ENCODE assay signal across 1 cellular context in the genomic region with DNA sequence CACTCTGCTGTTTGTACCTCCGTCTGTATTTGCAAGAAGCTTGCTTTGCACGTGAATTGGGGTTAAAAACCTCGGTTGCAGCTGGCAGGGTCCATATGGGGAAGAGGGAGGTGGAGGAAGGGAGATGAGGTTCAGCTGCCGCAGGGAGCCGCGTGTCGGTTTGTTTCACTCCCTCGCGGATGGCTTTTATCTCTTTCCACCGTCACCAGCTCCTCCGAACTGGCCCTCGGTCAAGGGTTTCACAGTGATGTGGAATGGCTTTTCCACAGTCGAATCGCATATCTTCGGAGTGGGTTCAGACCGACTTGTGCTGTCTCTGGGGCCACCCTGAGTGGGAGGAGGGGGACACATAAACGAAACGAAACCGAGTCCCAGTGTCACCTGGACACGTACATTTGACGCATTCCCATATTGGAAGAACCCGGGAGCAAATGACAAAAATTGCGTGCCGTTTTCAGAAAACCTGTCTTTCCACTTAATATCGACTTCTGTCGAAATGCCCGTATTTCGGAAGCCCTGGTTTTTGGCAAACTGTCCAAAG.
TF ChIP-seq lines count a peak whose summit lies in the region.

No MANE protein-coding gene starts in this region.

TF ChIP-seq in HEK293, 187 proteins besides CTCF, POLR2A, EP300 and RAD21 (continued from another document):
- TF ChIP-seq, protein P1, sequence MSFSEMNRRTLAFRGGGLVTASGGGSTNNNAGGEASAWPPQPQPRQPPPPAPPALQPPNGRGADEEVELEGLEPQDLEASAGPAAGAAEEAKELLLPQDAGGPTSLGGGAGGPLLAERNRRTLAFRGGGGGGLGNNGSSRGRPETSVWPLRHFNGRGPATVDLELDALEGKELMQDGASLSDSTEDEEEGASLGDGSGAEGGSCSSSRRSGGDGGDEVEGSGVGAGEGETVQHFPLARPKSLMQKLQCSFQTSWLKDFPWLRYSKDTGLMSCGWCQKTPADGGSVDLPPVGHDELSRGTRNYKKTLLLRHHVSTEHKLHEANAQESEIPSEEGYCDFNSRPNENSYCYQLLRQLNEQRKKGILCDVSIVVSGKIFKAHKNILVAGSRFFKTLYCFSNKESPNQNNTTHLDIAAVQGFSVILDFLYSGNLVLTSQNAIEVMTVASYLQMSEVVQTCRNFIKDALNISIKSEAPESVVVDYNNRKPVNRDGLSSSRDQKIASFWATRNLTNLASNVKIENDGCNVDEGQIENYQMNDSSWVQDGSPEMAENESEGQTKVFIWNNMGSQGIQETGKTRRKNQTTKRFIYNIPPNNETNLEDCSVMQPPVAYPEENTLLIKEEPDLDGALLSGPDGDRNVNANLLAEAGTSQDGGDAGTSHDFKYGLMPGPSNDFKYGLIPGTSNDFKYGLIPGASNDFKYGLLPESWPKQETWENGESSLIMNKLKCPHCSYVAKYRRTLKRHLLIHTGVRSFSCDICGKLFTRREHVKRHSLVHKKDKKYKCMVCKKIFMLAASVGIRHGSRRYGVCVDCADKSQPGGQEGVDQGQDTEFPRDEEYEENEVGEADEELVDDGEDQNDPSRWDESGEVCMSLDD (tag by site-specific recombination; IDR thresholded peaks at IDR 0.05): 0 out of 2 replicates have a peak, but pooled peaks have one; percentile 16
- TF ChIP-seq, protein P2, sequence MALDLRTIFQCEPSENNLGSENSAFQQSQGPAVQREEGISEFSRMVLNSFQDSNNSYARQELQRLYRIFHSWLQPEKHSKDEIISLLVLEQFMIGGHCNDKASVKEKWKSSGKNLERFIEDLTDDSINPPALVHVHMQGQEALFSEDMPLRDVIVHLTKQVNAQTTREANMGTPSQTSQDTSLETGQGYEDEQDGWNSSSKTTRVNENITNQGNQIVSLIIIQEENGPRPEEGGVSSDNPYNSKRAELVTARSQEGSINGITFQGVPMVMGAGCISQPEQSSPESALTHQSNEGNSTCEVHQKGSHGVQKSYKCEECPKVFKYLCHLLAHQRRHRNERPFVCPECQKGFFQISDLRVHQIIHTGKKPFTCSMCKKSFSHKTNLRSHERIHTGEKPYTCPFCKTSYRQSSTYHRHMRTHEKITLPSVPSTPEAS (tag by site-specific recombination; IDR thresholded peaks at IDR 0.05): no peak
- TF ChIP-seq ZNF561 (tag by site-specific recombination; IDR thresholded peaks at IDR 0.05; ENCODE audit: borderline replicate concordance): no peak
- TF ChIP-seq ZNF335 (tag by site-specific recombination; conservative IDR thresholded peaks at IDR 0.05): peak; percentile 35; the same call in 1 of the 2 replicates
- TF ChIP-seq, protein P3, sequence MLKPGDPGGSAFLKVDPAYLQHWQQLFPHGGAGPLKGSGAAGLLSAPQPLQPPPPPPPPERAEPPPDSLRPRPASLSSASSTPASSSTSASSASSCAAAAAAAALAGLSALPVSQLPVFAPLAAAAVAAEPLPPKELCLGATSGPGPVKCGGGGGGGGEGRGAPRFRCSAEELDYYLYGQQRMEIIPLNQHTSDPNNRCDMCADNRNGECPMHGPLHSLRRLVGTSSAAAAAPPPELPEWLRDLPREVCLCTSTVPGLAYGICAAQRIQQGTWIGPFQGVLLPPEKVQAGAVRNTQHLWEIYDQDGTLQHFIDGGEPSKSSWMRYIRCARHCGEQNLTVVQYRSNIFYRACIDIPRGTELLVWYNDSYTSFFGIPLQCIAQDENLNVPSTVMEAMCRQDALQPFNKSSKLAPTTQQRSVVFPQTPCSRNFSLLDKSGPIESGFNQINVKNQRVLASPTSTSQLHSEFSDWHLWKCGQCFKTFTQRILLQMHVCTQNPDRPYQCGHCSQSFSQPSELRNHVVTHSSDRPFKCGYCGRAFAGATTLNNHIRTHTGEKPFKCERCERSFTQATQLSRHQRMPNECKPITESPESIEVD (tag by site-specific recombination; IDR thresholded peaks at IDR 0.05): no peak
- no peak for TF ChIP-seq BCL11A (tag by site-specific recombination; IDR thresholded peaks at IDR 0.05; ENCODE audit: low read depth)
- TF ChIP-seq ZNF571 (tag by site-specific recombination; IDR thresholded peaks at IDR 0.05): no peak
- TF ChIP-seq ZNF10 (tag by site-specific recombination; IDR thresholded peaks at IDR 0.05): no peak
- no peak for TF ChIP-seq ZNF248 (tag by site-specific recombination; IDR thresholded peaks at IDR 0.05)
- TF ChIP-seq, protein P4, sequence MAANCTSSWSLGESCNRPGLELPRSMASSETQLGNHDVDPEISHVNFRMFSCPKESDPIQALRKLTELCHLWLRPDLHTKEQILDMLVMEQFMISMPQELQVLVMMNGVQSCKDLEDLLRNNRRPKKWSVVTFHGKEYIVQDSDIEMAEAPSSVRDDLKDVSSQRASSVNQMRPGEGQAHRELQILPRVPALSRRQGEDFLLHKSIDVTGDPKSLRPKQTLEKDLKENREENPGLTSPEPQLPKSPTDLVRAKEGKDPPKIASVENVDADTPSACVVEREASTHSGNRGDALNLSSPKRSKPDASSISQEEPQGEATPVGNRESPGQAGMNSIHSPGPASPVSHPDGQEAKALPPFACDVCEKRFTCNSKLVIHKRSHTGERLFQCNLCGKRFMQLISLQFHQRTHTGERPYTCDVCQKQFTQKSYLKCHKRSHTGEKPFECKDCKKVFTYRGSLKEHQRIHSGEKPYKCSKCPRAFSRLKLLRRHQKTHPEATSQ (tag by site-specific recombination; IDR thresholded peaks at IDR 0.05): no peak
- no peak for TF ChIP-seq ZNF514 (tag by site-specific recombination; IDR thresholded peaks at IDR 0.05)
- TF ChIP-seq IKZF3 (tag by site-specific recombination; IDR thresholded peaks at IDR 0.05): peak; percentile 64
- TF ChIP-seq, protein P5, sequence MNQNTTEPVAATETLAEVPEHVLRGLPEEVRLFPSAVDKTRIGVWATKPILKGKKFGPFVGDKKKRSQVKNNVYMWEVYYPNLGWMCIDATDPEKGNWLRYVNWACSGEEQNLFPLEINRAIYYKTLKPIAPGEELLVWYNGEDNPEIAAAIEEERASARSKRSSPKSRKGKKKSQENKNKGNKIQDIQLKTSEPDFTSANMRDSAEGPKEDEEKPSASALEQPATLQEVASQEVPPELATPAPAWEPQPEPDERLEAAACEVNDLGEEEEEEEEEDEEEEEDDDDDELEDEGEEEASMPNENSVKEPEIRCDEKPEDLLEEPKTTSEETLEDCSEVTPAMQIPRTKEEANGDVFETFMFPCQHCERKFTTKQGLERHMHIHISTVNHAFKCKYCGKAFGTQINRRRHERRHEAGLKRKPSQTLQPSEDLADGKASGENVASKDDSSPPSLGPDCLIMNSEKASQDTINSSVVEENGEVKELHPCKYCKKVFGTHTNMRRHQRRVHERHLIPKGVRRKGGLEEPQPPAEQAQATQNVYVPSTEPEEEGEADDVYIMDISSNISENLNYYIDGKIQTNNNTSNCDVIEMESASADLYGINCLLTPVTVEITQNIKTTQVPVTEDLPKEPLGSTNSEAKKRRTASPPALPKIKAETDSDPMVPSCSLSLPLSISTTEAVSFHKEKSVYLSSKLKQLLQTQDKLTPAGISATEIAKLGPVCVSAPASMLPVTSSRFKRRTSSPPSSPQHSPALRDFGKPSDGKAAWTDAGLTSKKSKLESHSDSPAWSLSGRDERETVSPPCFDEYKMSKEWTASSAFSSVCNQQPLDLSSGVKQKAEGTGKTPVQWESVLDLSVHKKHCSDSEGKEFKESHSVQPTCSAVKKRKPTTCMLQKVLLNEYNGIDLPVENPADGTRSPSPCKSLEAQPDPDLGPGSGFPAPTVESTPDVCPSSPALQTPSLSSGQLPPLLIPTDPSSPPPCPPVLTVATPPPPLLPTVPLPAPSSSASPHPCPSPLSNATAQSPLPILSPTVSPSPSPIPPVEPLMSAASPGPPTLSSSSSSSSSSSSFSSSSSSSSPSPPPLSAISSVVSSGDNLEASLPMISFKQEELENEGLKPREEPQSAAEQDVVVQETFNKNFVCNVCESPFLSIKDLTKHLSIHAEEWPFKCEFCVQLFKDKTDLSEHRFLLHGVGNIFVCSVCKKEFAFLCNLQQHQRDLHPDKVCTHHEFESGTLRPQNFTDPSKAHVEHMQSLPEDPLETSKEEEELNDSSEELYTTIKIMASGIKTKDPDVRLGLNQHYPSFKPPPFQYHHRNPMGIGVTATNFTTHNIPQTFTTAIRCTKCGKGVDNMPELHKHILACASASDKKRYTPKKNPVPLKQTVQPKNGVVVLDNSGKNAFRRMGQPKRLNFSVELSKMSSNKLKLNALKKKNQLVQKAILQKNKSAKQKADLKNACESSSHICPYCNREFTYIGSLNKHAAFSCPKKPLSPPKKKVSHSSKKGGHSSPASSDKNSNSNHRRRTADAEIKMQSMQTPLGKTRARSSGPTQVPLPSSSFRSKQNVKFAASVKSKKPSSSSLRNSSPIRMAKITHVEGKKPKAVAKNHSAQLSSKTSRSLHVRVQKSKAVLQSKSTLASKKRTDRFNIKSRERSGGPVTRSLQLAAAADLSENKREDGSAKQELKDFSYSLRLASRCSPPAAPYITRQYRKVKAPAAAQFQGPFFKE (tag by site-specific recombination; IDR thresholded peaks at IDR 0.05; ENCODE audit: borderline replicate concordance): no peak
- TF ChIP-seq, protein P6, sequence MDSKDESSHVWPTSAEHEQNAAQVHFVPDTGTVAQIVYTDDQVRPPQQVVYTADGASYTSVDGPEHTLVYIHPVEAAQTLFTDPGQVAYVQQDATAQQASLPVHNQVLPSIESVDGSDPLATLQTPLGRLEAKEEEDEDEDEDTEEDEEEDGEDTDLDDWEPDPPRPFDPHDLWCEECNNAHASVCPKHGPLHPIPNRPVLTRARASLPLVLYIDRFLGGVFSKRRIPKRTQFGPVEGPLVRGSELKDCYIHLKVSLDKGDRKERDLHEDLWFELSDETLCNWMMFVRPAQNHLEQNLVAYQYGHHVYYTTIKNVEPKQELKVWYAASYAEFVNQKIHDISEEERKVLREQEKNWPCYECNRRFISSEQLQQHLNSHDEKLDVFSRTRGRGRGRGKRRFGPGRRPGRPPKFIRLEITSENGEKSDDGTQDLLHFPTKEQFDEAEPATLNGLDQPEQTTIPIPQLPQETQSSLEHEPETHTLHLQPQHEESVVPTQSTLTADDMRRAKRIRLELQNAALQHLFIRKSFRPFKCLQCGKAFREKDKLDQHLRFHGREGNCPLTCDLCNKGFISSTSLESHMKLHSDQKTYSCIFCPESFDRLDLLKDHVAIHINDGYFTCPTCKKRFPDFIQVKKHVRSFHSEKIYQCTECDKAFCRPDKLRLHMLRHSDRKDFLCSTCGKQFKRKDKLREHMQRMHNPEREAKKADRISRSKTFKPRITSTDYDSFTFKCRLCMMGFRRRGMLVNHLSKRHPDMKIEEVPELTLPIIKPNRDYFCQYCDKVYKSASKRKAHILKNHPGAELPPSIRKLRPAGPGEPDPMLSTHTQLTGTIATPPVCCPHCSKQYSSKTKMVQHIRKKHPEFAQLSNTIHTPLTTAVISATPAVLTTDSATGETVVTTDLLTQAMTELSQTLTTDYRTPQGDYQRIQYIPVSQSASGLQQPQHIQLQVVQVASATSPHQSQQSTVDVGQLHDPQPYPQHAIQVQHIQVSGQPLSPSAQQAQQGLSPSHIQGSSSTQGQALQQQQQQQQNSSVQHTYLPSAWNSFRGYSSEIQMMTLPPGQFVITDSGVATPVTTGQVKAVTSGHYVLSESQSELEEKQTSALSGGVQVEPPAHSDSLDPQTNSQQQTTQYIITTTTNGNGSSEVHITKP (tag by site-specific recombination; IDR thresholded peaks at IDR 0.05): peak; percentile 74
